In the genomic region with DNA sequence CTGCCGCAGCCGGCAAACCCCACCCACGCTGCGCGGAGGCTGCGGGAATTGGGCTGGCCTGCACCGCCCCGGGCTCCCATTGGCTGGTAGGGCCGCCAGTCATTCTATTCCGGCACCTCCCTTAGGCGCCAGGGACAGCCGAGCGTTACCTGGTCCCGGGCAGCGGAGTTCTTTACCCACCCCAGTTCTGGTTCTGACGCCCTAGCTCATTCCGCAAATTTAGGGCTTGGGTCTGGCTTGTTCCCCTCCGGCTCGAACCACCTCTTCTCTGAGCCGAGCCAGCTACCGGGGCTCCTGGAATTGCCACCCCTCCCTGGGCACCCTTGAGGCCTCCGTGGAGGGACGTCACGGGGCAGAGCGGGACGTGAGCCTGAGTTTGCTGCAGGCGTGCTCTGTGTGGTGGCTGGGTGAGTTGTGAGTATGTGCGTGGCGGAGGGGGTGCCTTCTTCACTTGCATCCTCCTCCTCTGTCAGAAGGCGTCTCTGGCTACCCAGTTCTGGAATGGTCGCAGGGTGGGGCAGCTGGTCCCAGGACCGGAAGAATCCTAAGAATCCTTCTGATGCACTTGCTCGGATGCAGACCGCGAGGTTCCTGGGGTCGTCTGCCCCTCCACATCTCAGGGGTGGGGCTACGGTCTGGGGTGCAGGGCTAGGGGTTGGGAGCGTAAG, we compare ENCODE assay signal across 8 cellular contexts. TPM values are rescaled to one million over a fixed set of nuclear protein-coding genes. Genes with fewer than 3 reads are reported as not detected.
DNase-seq lines count a peak whose midpoint lies in the region; TF ChIP-seq lines count a peak whose summit lies in the region.

A gene (minus strand): TSS at position 2 of the 668 bp plus-strand sequence. CDS start 910 bp downstream, outside the sequence.
A gene with protein sequence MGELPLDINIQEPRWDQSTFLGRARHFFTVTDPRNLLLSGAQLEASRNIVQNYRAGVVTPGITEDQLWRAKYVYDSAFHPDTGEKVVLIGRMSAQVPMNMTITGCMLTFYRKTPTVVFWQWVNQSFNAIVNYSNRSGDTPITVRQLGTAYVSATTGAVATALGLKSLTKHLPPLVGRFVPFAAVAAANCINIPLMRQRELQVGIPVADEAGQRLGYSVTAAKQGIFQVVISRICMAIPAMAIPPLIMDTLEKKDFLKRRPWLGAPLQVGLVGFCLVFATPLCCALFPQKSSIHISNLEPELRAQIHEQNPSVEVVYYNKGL (plus strand): TSS at position 107 of the 668 bp plus-strand sequence. CDS start 3,461 bp downstream, outside the sequence.

- H3K27me3 ChIP-seq in ovary (no peaks in the 10 kb centered on the region), thymus (ENCODE audit: control insufficient read depth, insufficient read depth) (peaks cover 8% of the 10 kb centered on the region)

- H3K4me3 Mint-ChIP-seq in HFFc6: peak within 1 kb of the TSS; percentile 97
- peak within 1 kb of the TSS; percentile 74 for H3K4me3 Mint-ChIP-seq in activated naive CD8-positive, alpha-beta T cell treated with anti-CD3 and anti-CD28 coated beads for 36 hours

- H3K36me3 ChIP-seq in ovary (no peaks in the 10 kb centered on the region), thymus (ENCODE audit: control insufficient read depth, insufficient read depth) (peaks cover 4% of the 10 kb centered on the region)

- peak within 1 kb of the TSS; percentile 65 for H3K4me3 ChIP-seq in NB4 (ENCODE audit: low read depth, low read length)
- peak within 1 kb of the TSS; percentile 62 for H3K4me3 ChIP-seq in ovary
- H3K4me3 ChIP-seq in thymus (ENCODE audit: low read length): peak within 1 kb of the TSS; percentile 55

- peaks cover 10% of the 10 kb centered on the region for H3K27me3 Mint-ChIP-seq in HFFc6 (ENCODE audit: insufficient read depth)
- no peaks in the 10 kb centered on the region for H3K27me3 Mint-ChIP-seq in activated naive CD8-positive, alpha-beta T cell treated with anti-CD3 and anti-CD28 coated beads for 36 hours

- H3K9me3 ChIP-seq in ovary (no peaks in the 10 kb centered on the region), thymus (ENCODE audit: control insufficient read depth) (no peaks in the 10 kb centered on the region)

- DNase-seq in GDM1 (lab: John Stamatoyannopoulos, UW): peak; percentile 84
- peak; percentile 94 for DNase-seq in HFFc6
- DNase-seq in NB4 (ENCODE audit: low read depth): peak; percentile 91
- peak; percentile 85 for DNase-seq in SKM-1 treated with dmso at 0.1 percent for 144 hours (lab: John Stamatoyannopoulos, UW; ENCODE audit: unreplicated experiment)
- DNase-seq in activated naive CD8-positive, alpha-beta T cell treated with anti-CD3 and anti-CD28 coated beads for 36 hours: peak; percentile 97
- peak; percentile 96 to 100 (median 99) for DNase-seq in head of caudate nucleus
- DNase-seq in ovary: peak; percentile 96 to 99 (median 98)

- H3K27ac ChIP-seq in ovary: peak within 1 kb of the TSS; percentile 91 to 95
- peak within 1 kb of the TSS; percentile 87 for H3K27ac ChIP-seq in thymus (ENCODE audit: low read depth)

- TF ChIP-seq POLR2A in NB4 (IDR thresholded peaks at IDR 0.05; ENCODE audit: extremely low read depth, insufficient read length): no peak
- peak; percentile 68 for TF ChIP-seq POLR2A in ovary (IDR thresholded peaks at IDR 0.05)

- no peaks in the 10 kb centered on the region for H3K9me3 Mint-ChIP-seq in HFFc6
- no peaks in the 10 kb centered on the region for H3K9me3 Mint-ChIP-seq in activated naive CD8-positive, alpha-beta T cell treated with anti-CD3 and anti-CD28 coated beads for 36 hours

- TF ChIP-seq CTCF in HFFc6 (IDR thresholded peaks at IDR 0.05) (no peak), NB4 (IDR thresholded peaks at IDR 0.05; ENCODE audit: low read depth, low read length) (no peak), ovary (IDR thresholded peaks at IDR 0.05) (no peak)

- peaks cover 13% of the 10 kb centered on the region; the same call in 1 of the 2 replicates for H3K36me3 Mint-ChIP-seq in HFFc6 (ENCODE audit: low read depth)
- H3K36me3 Mint-ChIP-seq in activated naive CD8-positive, alpha-beta T cell treated with anti-CD3 and anti-CD28 coated beads for 36 hours: no peaks in the 10 kb centered on the region

- WGBS in ovary, 3 donors: 0% methylated on average over 30 to 38 of the region's 38 CpGs
- WGBS in thymus: under 1% methylated on average over 38 of the region's 38 CpGs

- H3K27ac Mint-ChIP-seq in HFFc6: peak within 1 kb of the TSS; percentile 99
- H3K27ac Mint-ChIP-seq in activated naive CD8-positive, alpha-beta T cell treated with anti-CD3 and anti-CD28 coated beads for 36 hours: peak within 1 kb of the TSS; percentile 84

- intact Hi-C loops in head of caudate nucleus (cut with DNase I): no loop called here
- intact Hi-C loops in ovary (cut with DNase I): loop anchor here in 1 of 4 donors (5.0 kb wide), 1 partner anchor 36 kb away; no protein-coding TSS in a partner anchor

- H3K4me1 Mint-ChIP-seq in HFFc6 (ENCODE audit: low read depth): peaks cover 34% of the 10 kb centered on the region
- H3K4me1 Mint-ChIP-seq in activated naive CD8-positive, alpha-beta T cell treated with anti-CD3 and anti-CD28 coated beads for 36 hours: peaks cover 24% of the 10 kb centered on the region

- no peaks in the 10 kb centered on the region for H3K4me1 ChIP-seq in ovary (ENCODE audit: insufficient read depth)
- peaks cover 8% of the 10 kb centered on the region for H3K4me1 ChIP-seq in thymus (ENCODE audit: control insufficient read depth, insufficient read depth, low read length)

- TF ChIP-seq EP300 in ovary (IDR thresholded peaks at IDR 0.05): no peak

RNA-seq across cellular contexts. Expression of the first gene that starts in this region (rescaled TPM):
- total RNA-seq in HFFc6 (2021; fragmentation: NEBNext Ultra II Directional; extraction: Animal tissue kit (Norgen Biotek cat#: 25700)): 1 to 10 TPM; 1.1 to 1.9 (median 1.2) TPM
- under 1 TPM; 0.14 to 0.66 TPM for total RNA-seq in activated naive CD8-positive, alpha-beta T cell treated with anti-CD3 and anti-CD28 coated beads for 36 hours
- 1 to 10 TPM in 2 of 7 donors, under 1 TPM in 5; 0.56 to 1.2 (median 0.74) TPM for total RNA-seq in ovary
- under 1 TPM; 0.07 to 0.44 TPM for polyA plus RNA-seq in ovary
- 1.4 TPM for polyA plus RNA-seq in thymus

RNA-seq across cellular contexts. Expression of the second gene that starts in this region (rescaled TPM):
- total RNA-seq in HFFc6 (2021; fragmentation: NEBNext Ultra II Directional; extraction: Animal tissue kit (Norgen Biotek cat#: 25700)): 10 to 100 TPM; 44.1 to 57.4 (median 50.5) TPM
- 10 to 100 TPM; 12.6 to 13.9 TPM for total RNA-seq in activated naive CD8-positive, alpha-beta T cell treated with anti-CD3 and anti-CD28 coated beads for 36 hours
- 10 to 100 TPM; 20.2 to 47.0 (median 28.6) TPM for total RNA-seq in ovary
- polyA plus RNA-seq in ovary (10 to 100 TPM; 26.5 to 51.5 TPM), thymus (16.3 TPM)

Comparison
In these comparisons a context has a peak if more than half of its experiments do, and no peak if none do; other contexts are left out.
1. Peak in every context shown above with its lines: DNase-seq, H3K4me3 ChIP-seq and H3K27ac ChIP-seq.